2 cellular contexts compared by ENCODE assay signal in the genomic region with DNA sequence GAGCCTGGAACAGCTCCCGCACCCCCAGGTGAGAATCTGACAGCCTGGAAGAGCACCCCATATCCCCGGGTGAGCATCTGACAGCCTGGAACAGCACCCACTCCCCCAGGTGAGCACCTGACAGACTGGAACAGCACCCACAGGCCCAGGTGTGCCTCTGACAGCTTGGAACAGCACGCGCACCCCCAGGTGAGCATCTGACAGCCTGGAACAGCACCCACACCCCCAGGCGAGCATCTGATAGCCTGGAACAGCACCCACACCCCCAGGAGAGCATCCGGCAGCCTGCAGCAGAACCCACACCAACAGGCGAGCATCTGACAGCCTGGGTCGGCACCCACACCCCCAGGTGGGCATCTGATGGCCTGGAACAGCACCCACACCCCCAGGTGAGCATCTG. TPM values are rescaled to one million over a fixed set of nuclear protein-coding genes. Genes with fewer than 3 reads are reported as not detected.
"Had no signal": no experiment of that assay in that cellular context is flagged by ENCODE, and none has a peak within 500 bp of the region (broad histone marks: within the 10 kb centered on the region; RNA-seq: fewer than 3 reads in every experiment).

No MANE protein-coding gene starts in this region.

RNA-seq across cellular contexts. Expression of gene MMEL1, which starts 27.0 kb away (rescaled TPM):
- total RNA-seq: bronchial epithelial cell, SK-MEL-5 had no signal
